Comparison of ENCODE assay signal across 19 cellular contexts in genomic region chr13:104140557-104140956, GRCh38.
DNase-seq lines count a peak whose midpoint lies in the region; ATAC-seq, FAIRE-seq and TF ChIP-seq lines count a peak whose summit lies in the region.
"Had no signal": no experiment of that assay in that cellular context is flagged by ENCODE, and none has a peak within 500 bp of the region (broad histone marks: within the 10 kb centered on the region; RNA-seq: fewer than 3 reads in every experiment).

No MANE protein-coding gene starts in this region.

- peaks cover 5% of the 10 kb centered on the region for H3K4me1 ChIP-seq in astrocyte (ENCODE audit: insufficient read depth, low read length)
- H3K4me1 ChIP-seq: Peyer's patch, thyroid gland had no signal

- no peaks in the 10 kb centered on the region for H3K4me1 Mint-ChIP-seq in astrocyte (ENCODE audit: low read depth, unreplicated experiment)
- H3K4me1 Mint-ChIP-seq in activated T-cell treated with anti-CD3 and anti-CD28 coated beads, Interleukin-2, amount 50 U/mL, for 72 hours (ENCODE audit: low read depth), result no peaks in the 10 kb centered on the region
- H3K4me1 Mint-ChIP-seq: activated naive CD8-positive, alpha-beta T cell treated with anti-CD3 and anti-CD28 coated beads, Interleukin-2, amount 10 ng/mL, durations not matched to agents 7 days and 5 days; B cell; IgD-negative memory B cell had no signal

- no peak overlapping the region for H3K27ac Mint-ChIP-seq in astrocyte (ENCODE audit: unreplicated experiment)
- H3K27ac Mint-ChIP-seq in activated T-cell treated with anti-CD3 and anti-CD28 coated beads, Interleukin-2, amount 50 U/mL, for 72 hours, result no peak overlapping the region
- H3K27ac Mint-ChIP-seq: activated CD8-positive, alpha-beta T cell treated with anti-CD3 and anti-CD28 coated beads for 36 hours; activated naive CD8-positive, alpha-beta T cell treated with anti-CD3 and anti-CD28 coated beads, Interleukin-2, amount 10 ng/mL, durations not matched to agents 7 days and 5 days; B cell; IgD-negative memory B cell had no signal

- no peak overlapping the region for H3K27ac ChIP-seq in astrocyte (ENCODE audit: low read depth, low read length)
- H3K27ac ChIP-seq: pancreas, Peyer's patch, thyroid gland had no signal

- DNase-seq in HT-29 (ENCODE audit: low spot score) (peak; percentile 73), NCI-H2081 treated with DMSO at 0.1 percent for 48 hours (lab: John Stamatoyannopoulos, UW) (peak; percentile 90), astrocyte (ENCODE audit: low read depth) (peak; percentile 64), non-pigmented ciliary epithelial cell (ENCODE audit: low read depth) (peak; percentile 49), amniotic stem cell (lab: John Stamatoyannopoulos, UW) (no peak), UCSD-AML1 (lab: John Stamatoyannopoulos, UW; ENCODE audit: unreplicated experiment) (no peak)
- no peak for DNase-seq in activated CD4-positive, alpha-beta T cell treated with anti-CD3 and anti-CD28 coated beads for 48 hours
- no peak for DNase-seq in activated T-cell treated with anti-CD3 and anti-CD28 coated beads, Interleukin-2, amount 50 U/mL, for 72 hours
- DNase-seq: activated CD8-positive, alpha-beta T cell treated with anti-CD3 and anti-CD28 coated beads for 36 hours; activated naive CD8-positive, alpha-beta T cell treated with anti-CD3 and anti-CD28 coated beads, Interleukin-2, amount 10 ng/mL, durations not matched to agents 7 days and 5 days; HCEC 1CT; left ventricle myocardium superior; NCI-H524 treated with DMSO at 0.1 percent for 48 hours; pancreas; Peyer's patch; small intestine; thyroid gland had no signal

- no peaks in the 10 kb centered on the region for H3K36me3 ChIP-seq in astrocyte (ENCODE audit: insufficient read depth, low read length)
- H3K36me3 ChIP-seq: pancreas, Peyer's patch, thyroid gland had no signal

- ATAC-seq in activated T-cell treated with anti-CD3 and anti-CD28 coated beads, Interleukin-2, amount 50 U/mL, for 72 hours (replicated peaks in 1 of 2), result no peak
- ATAC-seq: activated CD8-positive, alpha-beta T cell treated with anti-CD3 and anti-CD28 coated beads for 36 hours; left ventricle myocardium superior; pancreas had no signal

- no peak overlapping the region for H3K4me3 ChIP-seq in astrocyte (ENCODE audit: insufficient read depth, low read depth, low read length)
- H3K4me3 ChIP-seq: pancreas, Peyer's patch, thyroid gland had no signal

- no peaks in the 10 kb centered on the region for H3K27me3 ChIP-seq in astrocyte (ENCODE audit: insufficient read depth, low read length)
- H3K27me3 ChIP-seq: pancreas, Peyer's patch, thyroid gland had no signal

- peak overlapping the region; percentile 3 for H3K4me2 ChIP-seq in astrocyte (ENCODE audit: low read length)

- H3K27me3 Mint-ChIP-seq in astrocyte (ENCODE audit: low read depth, unreplicated experiment), result no peaks in the 10 kb centered on the region
- H3K27me3 Mint-ChIP-seq in activated T-cell treated with anti-CD3 and anti-CD28 coated beads, Interleukin-2, amount 50 U/mL, for 72 hours (ENCODE audit: low read depth), result no peaks in the 10 kb centered on the region
- H3K27me3 Mint-ChIP-seq: activated CD8-positive, alpha-beta T cell treated with anti-CD3 and anti-CD28 coated beads for 36 hours; activated naive CD8-positive, alpha-beta T cell treated with anti-CD3 and anti-CD28 coated beads, Interleukin-2, amount 10 ng/mL, durations not matched to agents 7 days and 5 days; B cell; IgD-negative memory B cell had no signal

- H3K9me3 ChIP-seq in astrocyte (ENCODE audit: insufficient read depth, low read depth, low read length), result no peaks in the 10 kb centered on the region
- H3K9me3 ChIP-seq: pancreas, Peyer's patch, thyroid gland had no signal

- H3K9me3 Mint-ChIP-seq in astrocyte (ENCODE audit: unreplicated experiment), result no peaks in the 10 kb centered on the region
- H3K9me3 Mint-ChIP-seq in activated T-cell treated with anti-CD3 and anti-CD28 coated beads, Interleukin-2, amount 50 U/mL, for 72 hours, result peaks cover 1 to 2% of the 10 kb centered on the region in 2 donors
- H3K9me3 Mint-ChIP-seq: activated CD8-positive, alpha-beta T cell treated with anti-CD3 and anti-CD28 coated beads for 36 hours; IgD-negative memory B cell had no signal

- no peaks in the 10 kb centered on the region for H3K36me3 Mint-ChIP-seq in astrocyte (ENCODE audit: low read depth, unreplicated experiment)
- H3K36me3 Mint-ChIP-seq in activated T-cell treated with anti-CD3 and anti-CD28 coated beads, Interleukin-2, amount 50 U/mL, for 72 hours (ENCODE audit: insufficient read depth in 2 of 2), result no peaks in the 10 kb centered on the region
- H3K36me3 Mint-ChIP-seq: activated naive CD8-positive, alpha-beta T cell treated with anti-CD3 and anti-CD28 coated beads, Interleukin-2, amount 10 ng/mL, durations not matched to agents 7 days and 5 days; IgD-negative memory B cell had no signal

- no peak overlapping the region for H3K9ac ChIP-seq in astrocyte (ENCODE audit: low read length)

- no peak overlapping the region for H2AFZ ChIP-seq in astrocyte (ENCODE audit: low read depth, low read length)

- H3K79me2 ChIP-seq in astrocyte (ENCODE audit: insufficient read depth, low read length), result no peaks in the 10 kb centered on the region

- no peak overlapping the region for H3K4me3 Mint-ChIP-seq in astrocyte (ENCODE audit: unreplicated experiment)
- no peak overlapping the region for H3K4me3 Mint-ChIP-seq in activated T-cell treated with anti-CD3 and anti-CD28 coated beads, Interleukin-2, amount 50 U/mL, for 72 hours
- H3K4me3 Mint-ChIP-seq: activated CD8-positive, alpha-beta T cell treated with anti-CD3 and anti-CD28 coated beads for 36 hours; activated naive CD8-positive, alpha-beta T cell treated with anti-CD3 and anti-CD28 coated beads, Interleukin-2, amount 10 ng/mL, durations not matched to agents 7 days and 5 days; B cell; IgD-negative memory B cell had no signal

- H4K20me1 ChIP-seq in astrocyte (ENCODE audit: insufficient read depth, low read length), result no peaks in the 10 kb centered on the region

- no peak for FAIRE-seq in astrocyte (lab: Jason Lieb, UNC)
- FAIRE-seq: small intestine had no signal

- no peak for TF ChIP-seq CTCF in astrocyte (IDR thresholded peaks at IDR 0.05; ENCODE audit: insufficient read depth, low read depth, low read length)

Comparison
In these comparisons a context has a peak if more than half of its experiments do, and no peak if none do; other contexts are left out.
1. DNase-seq: peak in HT-29 (single experiment), NCI-H2081 treated with DMSO at 0.1 percent for 48 hours (single experiment), astrocyte (single experiment) and non-pigmented ciliary epithelial cell (single experiment); none in amniotic stem cell (single experiment), activated CD4-positive, alpha-beta T cell treated with anti-CD3 and anti-CD28 coated beads for 48 hours (single experiment), UCSD-AML1 (single experiment) and activated T-cell treated with anti-CD3 and anti-CD28 coated beads, Interleukin-2, amount 50 U/mL, for 72 hours (0 of 2).